15 cellular contexts compared by ENCODE assay signal in genomic region chr17:81263371-81264181, GRCh38. TPM values are rescaled to one million over a fixed set of nuclear protein-coding genes. Genes with fewer than 3 reads are reported as not detected.
DNase-seq lines count a peak whose midpoint lies in the region; ATAC-seq and TF ChIP-seq lines count a peak whose summit lies in the region.
"Had no signal": no experiment of that assay in that cellular context is flagged by ENCODE, and none has a peak within 500 bp of the region (broad histone marks: within the 10 kb centered on the region; RNA-seq: fewer than 3 reads in every experiment).

No MANE protein-coding gene starts in this region.

- no peaks in the 10 kb centered on the region for H3K9me3 Mint-ChIP-seq in endodermal cell
- H3K9me3 Mint-ChIP-seq: CD8-positive, alpha-beta memory T cell; HFFc6 had no signal

- H3K27ac ChIP-seq in heart left ventricle: no peak overlapping the region
- no peak overlapping the region for H3K27ac ChIP-seq in aorta (ENCODE audit: low read depth in 1 of 2, low read length in 2 of 2)
- no peak overlapping the region for H3K27ac ChIP-seq in endodermal cell (ENCODE audit: low read depth, low read length)
- H3K27ac ChIP-seq: 22Rv1, A549, BLaER1 had no signal

- ATAC-seq in Right ventricle myocardium inferior (no peak), heart left ventricle (no peak), aorta (ENCODE audit: low FRiP score) (peak; percentile 30), HG03354 (IDR thresholded peaks at IDR 0.05; ENCODE audit: poor library complexity, severe bottlenecking, unreplicated experiment) (no peak)
- ATAC-seq: A549 had no signal

- no peaks in the 10 kb centered on the region for H3K4me1 Mint-ChIP-seq in endodermal cell

- DNase-seq in Right ventricle myocardium inferior (ENCODE audit: missing footprints) (peak; percentile 50), heart left ventricle (no peak), HFF-Myc (ENCODE audit: extremely low read depth, low read depth) (no peak), choroid plexus epithelial cell (ENCODE audit: low read depth) (no peak), aorta (no peak), endodermal cell (no peak)
- DNase-seq: CD8-positive, alpha-beta memory T cell; COR-L47; HFFc6 had no signal

- H3K27me3 ChIP-seq in heart left ventricle: no peaks in the 10 kb centered on the region
- no peaks in the 10 kb centered on the region for H3K27me3 ChIP-seq in aorta (ENCODE audit: control insufficient read depth in 1 of 2, insufficient read depth in 2 of 2, low read length in 1 of 2)
- no peaks in the 10 kb centered on the region for H3K27me3 ChIP-seq in endodermal cell (ENCODE audit: control insufficient read depth, insufficient read depth, low read length, poor library complexity, severe bottlenecking)
- H3K27me3 ChIP-seq: BLaER1 had no signal

- H3K4me3 ChIP-seq in heart left ventricle (no peak overlapping the region), HFF-Myc (replicated peaks; ENCODE audit: low read depth, low read length) (no peak overlapping the region), choroid plexus epithelial cell (ENCODE audit: low read depth, low read length) (no peak overlapping the region), aorta (ENCODE audit: low read length in 2 of 2) (no peak overlapping the region), endodermal cell (ENCODE audit: low read length) (no peak overlapping the region)
- H3K4me3 ChIP-seq: A549, BLaER1, HAP-1 had no signal

- H3K4me1 ChIP-seq in heart left ventricle (peaks cover 0 to 10% (median 0%) of the 10 kb centered on the region in 12 donors), aorta (ENCODE audit: control insufficient read depth in 1 of 2, insufficient read depth in 2 of 2, low read length in 2 of 2) (no peaks in the 10 kb centered on the region), endodermal cell (ENCODE audit: control insufficient read depth, insufficient read depth, low read length) (no peaks in the 10 kb centered on the region)
- H3K4me1 ChIP-seq: A549, HAP-1 had no signal

- H3K9me3 ChIP-seq in heart left ventricle: no peaks in the 10 kb centered on the region
- H3K9me3 ChIP-seq in aorta (ENCODE audit: control insufficient read depth, low read length): no peaks in the 10 kb centered on the region
- no peaks in the 10 kb centered on the region for H3K9me3 ChIP-seq in endodermal cell (ENCODE audit: control insufficient read depth, low read length)
- H3K9me3 ChIP-seq: A549, BLaER1, HAP-1 had no signal

- peaks cover 47% of the 10 kb centered on the region for H3K36me3 Mint-ChIP-seq in endodermal cell (ENCODE audit: low read depth)

- intact Hi-C loops in Right ventricle myocardium inferior (cut with DNase I): no loop called here
- intact Hi-C loops in heart left ventricle (cut with DNase I): no loop called here
- intact Hi-C loops in aorta (cut with DNase I): no loop called here

- H3K9ac ChIP-seq in endodermal cell (ENCODE audit: extremely low read depth, low read length, poor library complexity, severe bottlenecking): no peak overlapping the region
- H3K9ac ChIP-seq: BLaER1 had no signal

- no peaks in the 10 kb centered on the region for H3K27me3 Mint-ChIP-seq in endodermal cell (ENCODE audit: insufficient read depth)
- H3K27me3 Mint-ChIP-seq: CD8-positive, alpha-beta memory T cell had no signal

- H3K36me3 ChIP-seq in heart left ventricle: peaks cover 0 to 94% (median 74%) of the 10 kb centered on the region in 9 donors
- peaks cover 0 to 7% of the 10 kb centered on the region in 2 donors for H3K36me3 ChIP-seq in aorta (ENCODE audit: control insufficient read depth in 1 of 2, insufficient read depth in 2 of 2, low read length in 1 of 2)
- H3K36me3 ChIP-seq in endodermal cell (ENCODE audit: control insufficient read depth, insufficient read depth, low read length): peaks cover 16% of the 10 kb centered on the region

- no peak overlapping the region for H3K27ac Mint-ChIP-seq in endodermal cell
- H3K27ac Mint-ChIP-seq: CD8-positive, alpha-beta memory T cell; HFFc6 had no signal

- TF ChIP-seq POLR2A in heart left ventricle (IDR thresholded peaks at IDR 0.05): no peak

- no peak for TF ChIP-seq CTCF in heart left ventricle (IDR thresholded peaks at IDR 0.05)
- TF ChIP-seq CTCF in HFF-Myc (IDR thresholded peaks at IDR 0.05; ENCODE audit: low read depth, low read length, missing control alignments): peak; percentile 3
- peak; percentile 5 for TF ChIP-seq CTCF in choroid plexus epithelial cell (conservative IDR thresholded peaks at IDR 0.05; ENCODE audit: low read depth, low read length)
- no peak for TF ChIP-seq CTCF in endodermal cell (conservative IDR thresholded peaks at IDR 0.05)

- H3K4me3 Mint-ChIP-seq in endodermal cell: no peak overlapping the region
- H3K4me3 Mint-ChIP-seq: CD14-positive monocyte; CD8-positive, alpha-beta memory T cell; HFFc6 had no signal

- 93 to 97% (median 94%) methylated on average over 25 to 40 of the region's 40 CpGs for WGBS in heart left ventricle, 4 donors
- 93 to 94% methylated on average over 40 of the region's 40 CpGs for WGBS in aorta, 2 donors
- 95% methylated on average over 33 to 40 of the region's 40 CpGs for WGBS in endodermal cell (ENCODE audit: insufficient coverage in 1 of 2, insufficient read length in 1 of 2), 2 experiments

RNA-seq across cellular contexts. Expression of gene NDUFAF8, which starts 24.5 kb away (rescaled TPM):
- total RNA-seq in Right ventricle myocardium inferior (58.0 TPM), heart left ventricle (10 to 100 TPM; 31.8 to 77.1 (median 50.2) TPM), aorta (10 to 100 TPM; 20.2 to 27.4 TPM), endodermal cell (10 to 100 TPM; 42.7 to 48.7 TPM)
- polyA plus RNA-seq in heart left ventricle (10 to 100 TPM; 26.7 to 51.9 TPM), aorta (10 to 100 TPM; 26.5 to 46.5 TPM)
- 60.9 TPM for polyA plus RNA-seq in endodermal cell (2013, experiment 1 of 2)
- 52.0 TPM for polyA plus RNA-seq in endodermal cell (2013, experiment 2 of 2)

RNA-seq across cellular contexts. Expression of gene TEPSIN, which starts 24.7 kb away (rescaled TPM):
- 11.1 TPM for total RNA-seq in Right ventricle myocardium inferior
- total RNA-seq in heart left ventricle: 10 to 100 TPM in 5 of 9 donors, 1 to 10 TPM in 4; 6.8 to 16.0 (median 10.2) TPM
- 10 to 100 TPM; 12.4 to 14.4 TPM for polyA plus RNA-seq in heart left ventricle
- total RNA-seq in aorta: 10 to 100 TPM; 25.6 to 44.4 TPM
- 10 to 100 TPM in 1 of 2 donors, 1 to 10 TPM in 1; 5.6 to 79.0 TPM for polyA plus RNA-seq in aorta
- 10 to 100 TPM; 30.0 to 45.0 TPM for total RNA-seq in endodermal cell
- 24.6 TPM for polyA plus RNA-seq in endodermal cell (2013, experiment 1 of 2)
- 21.1 TPM for polyA plus RNA-seq in endodermal cell (2013, experiment 2 of 2)

RNA-seq across cellular contexts. Expression of gene SLC38A10, which starts 31.5 kb away (rescaled TPM):
- 44.6 TPM for total RNA-seq in Right ventricle myocardium inferior
- 10 to 100 TPM; 27.4 to 67.7 (median 43.1) TPM for total RNA-seq in heart left ventricle
- polyA plus RNA-seq in heart left ventricle: 10 to 100 TPM; 48.0 to 63.3 TPM
- total RNA-seq in aorta: 10 to 100 TPM; 61.9 to 79.6 TPM
- polyA plus RNA-seq in aorta: 100 to 1,000 TPM in 1 of 2 donors, 10 to 100 TPM in 1; 22.3 to 118 TPM
- total RNA-seq in endodermal cell: 10 to 100 TPM; 60.2 to 90.3 TPM
- polyA plus RNA-seq in endodermal cell (2013, experiment 1 of 2): 30.6 TPM
- polyA plus RNA-seq in endodermal cell (2013, experiment 2 of 2): 33.5 TPM

RNA-seq across cellular contexts. Expression of gene CEP131, which starts 40.8 kb away (rescaled TPM):
- 8.9 TPM for total RNA-seq in Right ventricle myocardium inferior
- 10 to 100 TPM in 3 of 9 donors, 1 to 10 TPM in 6; 7.0 to 15.8 (median 8.9) TPM for total RNA-seq in heart left ventricle
- polyA plus RNA-seq in heart left ventricle: 10 to 100 TPM in 1 of 2 donors, 1 to 10 TPM in 1; 8.0 to 14.7 TPM
- total RNA-seq in aorta: 10 to 100 TPM in 1 of 2 donors, 1 to 10 TPM in 1; 6.7 to 11.3 TPM
- polyA plus RNA-seq in aorta: 10 to 100 TPM in 1 of 2 donors, 1 to 10 TPM in 1; 5.0 to 86.6 TPM
- total RNA-seq in endodermal cell: 10 to 100 TPM; 23.2 to 28.0 TPM
- polyA plus RNA-seq in endodermal cell (2013, experiment 1 of 2): 30.3 TPM
- polyA plus RNA-seq in endodermal cell (2013, experiment 2 of 2): 24.0 TPM

Comparison
In these comparisons a context has a peak if more than half of its experiments do, and no peak if none do; other contexts are left out.
1. CTCF ChIP-seq: peak in HFF-Myc (single experiment) and choroid plexus epithelial cell (single experiment); none in heart left ventricle (0 of 12) and endodermal cell (single experiment).